Comparison of ENCODE assay signal across 1 cellular context in the genomic region with DNA sequence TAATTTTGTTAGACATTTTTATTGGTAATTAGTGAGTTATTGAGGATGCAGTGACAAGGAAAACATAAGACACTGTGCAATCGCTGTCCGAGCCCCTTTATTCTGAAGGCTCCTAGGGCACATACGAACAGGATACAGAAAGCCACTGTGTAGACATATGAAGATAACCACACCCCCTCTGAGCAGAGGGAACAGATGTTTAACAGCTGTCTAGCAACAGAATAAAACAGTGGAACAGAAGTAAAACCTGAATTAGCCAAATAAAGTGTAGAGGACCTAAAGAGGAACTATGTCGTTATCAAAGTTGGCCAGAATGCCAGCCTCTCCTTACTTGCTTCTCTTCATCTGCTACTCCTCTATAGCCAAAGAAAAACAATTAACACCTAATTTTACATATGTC.
TF ChIP-seq lines count a peak whose summit lies in the region.

No MANE protein-coding gene starts in this region.

TF ChIP-seq in K562, 482 proteins besides CTCF, POLR2A, EP300 and RAD21 (continued from another document and continues in another):
- TF ChIP-seq, protein P1, sequence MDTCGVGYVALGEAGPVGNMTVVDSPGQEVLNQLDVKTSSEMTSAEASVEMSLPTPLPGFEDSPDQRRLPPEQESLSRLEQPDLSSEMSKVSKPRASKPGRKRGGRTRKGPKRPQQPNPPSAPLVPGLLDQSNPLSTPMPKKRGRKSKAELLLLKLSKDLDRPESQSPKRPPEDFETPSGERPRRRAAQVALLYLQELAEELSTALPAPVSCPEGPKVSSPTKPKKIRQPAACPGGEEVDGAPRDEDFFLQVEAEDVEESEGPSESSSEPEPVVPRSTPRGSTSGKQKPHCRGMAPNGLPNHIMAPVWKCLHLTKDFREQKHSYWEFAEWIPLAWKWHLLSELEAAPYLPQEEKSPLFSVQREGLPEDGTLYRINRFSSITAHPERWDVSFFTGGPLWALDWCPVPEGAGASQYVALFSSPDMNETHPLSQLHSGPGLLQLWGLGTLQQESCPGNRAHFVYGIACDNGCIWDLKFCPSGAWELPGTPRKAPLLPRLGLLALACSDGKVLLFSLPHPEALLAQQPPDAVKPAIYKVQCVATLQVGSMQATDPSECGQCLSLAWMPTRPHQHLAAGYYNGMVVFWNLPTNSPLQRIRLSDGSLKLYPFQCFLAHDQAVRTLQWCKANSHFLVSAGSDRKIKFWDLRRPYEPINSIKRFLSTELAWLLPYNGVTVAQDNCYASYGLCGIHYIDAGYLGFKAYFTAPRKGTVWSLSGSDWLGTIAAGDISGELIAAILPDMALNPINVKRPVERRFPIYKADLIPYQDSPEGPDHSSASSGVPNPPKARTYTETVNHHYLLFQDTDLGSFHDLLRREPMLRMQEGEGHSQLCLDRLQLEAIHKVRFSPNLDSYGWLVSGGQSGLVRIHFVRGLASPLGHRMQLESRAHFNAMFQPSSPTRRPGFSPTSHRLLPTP (IDR thresholded peaks at IDR 0.05; ENCODE audit: borderline replicate concordance, extremely low read depth, insufficient read length): no peak
- TF ChIP-seq NFE2L1 (tag; IDR thresholded peaks at IDR 0.05; ENCODE audit: borderline replicate concordance, low read depth) (no peak), PHTF2 (CRISPR knock-in tag; IDR thresholded peaks at IDR 0.05) (no peak), ETV6 (IDR thresholded peaks at IDR 0.05; ENCODE audit: borderline replicate concordance in 1 of 2, low read depth in 2 of 2, low read length in 1 of 2) (no peak), ETV6 (CRISPR knock-in tag; IDR thresholded peaks at IDR 0.05; ENCODE audit: borderline replicate concordance) (no peak), TAF9B (IDR thresholded peaks at IDR 0.05; ENCODE audit: partially characterized antibody) (peak; percentile 75), HDAC1 (IDR thresholded peaks at IDR 0.05) (0 out of 4 replicates have a peak, but pooled peaks of 1 of the 2 experiments have one; percentile 46), BCOR (IDR thresholded peaks at IDR 0.05) (no peak), MIER1 (IDR thresholded peaks at IDR 0.05; ENCODE audit: low read depth) (no peak), SMARCC2 (IDR thresholded peaks at IDR 0.05; ENCODE audit: low read depth) (no peak), ZNF507 (tag; conservative IDR thresholded peaks at IDR 0.05) (no peak), ZZZ3 (IDR thresholded peaks at IDR 0.05) (no peak), HDAC8 (tag; IDR thresholded peaks at IDR 0.05) (no peak), ZNF316 (IDR thresholded peaks at IDR 0.05) (no peak), ZFP1 (CRISPR knock-in tag; IDR thresholded peaks at IDR 0.05) (no peak), ASH1L (IDR thresholded peaks at IDR 0.05; ENCODE audit: borderline replicate concordance, low read depth, partially characterized antibody) (no peak), ZNF311 (CRISPR knock-in tag; IDR thresholded peaks at IDR 0.05) (no peak), HMG20A (CRISPR knock-in tag; conservative IDR thresholded peaks at IDR 0.05) (no peak), ZNF668 (CRISPR knock-in tag; IDR thresholded peaks at IDR 0.05) (no peak), ZNF79 (CRISPR knock-in tag; IDR thresholded peaks at IDR 0.05; ENCODE audit: low read depth) (no peak), CEBPB (tag; IDR thresholded peaks at IDR 0.05) (no peak), TAL1 (IDR thresholded peaks at IDR 0.05) (peak; percentile 55; the same call in 1 of the 2 replicates), C11orf30 (IDR thresholded peaks at IDR 0.05; ENCODE audit: low read depth) (no peak), BRCA1 (IDR thresholded peaks at IDR 0.05) (no peak), BRCA1 (CRISPR knock-in tag; IDR thresholded peaks at IDR 0.05) (no peak), HCFC1 (IDR thresholded peaks at IDR 0.05; ENCODE audit: low read depth, low read length) (no peak), PCBP1 (IDR thresholded peaks at IDR 0.05; ENCODE audit: low read depth, low read length, poor library complexity, severe bottlenecking) (no peak), RBBP5 (IDR thresholded peaks at IDR 0.05; ENCODE audit: borderline replicate concordance, insufficient read depth, low read length, poor library complexity, severe bottlenecking) (no peak), BCL6 (CRISPR knock-in tag; IDR thresholded peaks at IDR 0.05) (no peak), ELF1 (tag; IDR thresholded peaks at IDR 0.05) (no peak), ZNF253 (CRISPR knock-in tag; conservative IDR thresholded peaks at IDR 0.05) (no peak), EP400 (IDR thresholded peaks at IDR 0.05) (no peak), JUNB (CRISPR knock-in tag; conservative IDR thresholded peaks at IDR 0.05) (no peak), SMARCE1 (IDR thresholded peaks at IDR 0.05) (no peak; the same call in 1 of the 2 replicates), MYNN (IDR thresholded peaks at IDR 0.05) (peak; percentile 74; the same call in 1 of the 2 replicates), MYNN (CRISPR knock-in tag; IDR thresholded peaks at IDR 0.05) (no peak), HLTF (IDR thresholded peaks at IDR 0.05) (no peak), SNIP1 (IDR thresholded peaks at IDR 0.05; ENCODE audit: low read depth) (no peak), RNF2 (IDR thresholded peaks at IDR 0.05) (no peak), STAT5A (IDR thresholded peaks at IDR 0.05; ENCODE audit: borderline replicate concordance, low read length) (0 out of 2 replicates have a peak, but pooled peaks have one; percentile 28), CSDE1 (IDR thresholded peaks at IDR 0.05) (0 out of 4 replicates have a peak, but pooled peaks of 1 of the 2 experiments have one; percentile 34), NR2C1 (IDR thresholded peaks at IDR 0.05) (no peak), NR2C1 (tag; IDR thresholded peaks at IDR 0.05) (no peak), TCF7L2 (IDR thresholded peaks at IDR 0.05; ENCODE audit: low read depth, low read length) (no peak)
- TF ChIP-seq, protein P2, sequence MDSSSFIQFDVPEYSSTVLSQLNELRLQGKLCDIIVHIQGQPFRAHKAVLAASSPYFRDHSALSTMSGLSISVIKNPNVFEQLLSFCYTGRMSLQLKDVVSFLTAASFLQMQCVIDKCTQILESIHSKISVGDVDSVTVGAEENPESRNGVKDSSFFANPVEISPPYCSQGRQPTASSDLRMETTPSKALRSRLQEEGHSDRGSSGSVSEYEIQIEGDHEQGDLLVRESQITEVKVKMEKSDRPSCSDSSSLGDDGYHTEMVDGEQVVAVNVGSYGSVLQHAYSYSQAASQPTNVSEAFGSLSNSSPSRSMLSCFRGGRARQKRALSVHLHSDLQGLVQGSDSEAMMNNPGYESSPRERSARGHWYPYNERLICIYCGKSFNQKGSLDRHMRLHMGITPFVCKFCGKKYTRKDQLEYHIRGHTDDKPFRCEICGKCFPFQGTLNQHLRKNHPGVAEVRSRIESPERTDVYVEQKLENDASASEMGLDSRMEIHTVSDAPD (CRISPR knock-in tag; IDR thresholded peaks at IDR 0.05): no peak
- TF ChIP-seq, protein P3, sequence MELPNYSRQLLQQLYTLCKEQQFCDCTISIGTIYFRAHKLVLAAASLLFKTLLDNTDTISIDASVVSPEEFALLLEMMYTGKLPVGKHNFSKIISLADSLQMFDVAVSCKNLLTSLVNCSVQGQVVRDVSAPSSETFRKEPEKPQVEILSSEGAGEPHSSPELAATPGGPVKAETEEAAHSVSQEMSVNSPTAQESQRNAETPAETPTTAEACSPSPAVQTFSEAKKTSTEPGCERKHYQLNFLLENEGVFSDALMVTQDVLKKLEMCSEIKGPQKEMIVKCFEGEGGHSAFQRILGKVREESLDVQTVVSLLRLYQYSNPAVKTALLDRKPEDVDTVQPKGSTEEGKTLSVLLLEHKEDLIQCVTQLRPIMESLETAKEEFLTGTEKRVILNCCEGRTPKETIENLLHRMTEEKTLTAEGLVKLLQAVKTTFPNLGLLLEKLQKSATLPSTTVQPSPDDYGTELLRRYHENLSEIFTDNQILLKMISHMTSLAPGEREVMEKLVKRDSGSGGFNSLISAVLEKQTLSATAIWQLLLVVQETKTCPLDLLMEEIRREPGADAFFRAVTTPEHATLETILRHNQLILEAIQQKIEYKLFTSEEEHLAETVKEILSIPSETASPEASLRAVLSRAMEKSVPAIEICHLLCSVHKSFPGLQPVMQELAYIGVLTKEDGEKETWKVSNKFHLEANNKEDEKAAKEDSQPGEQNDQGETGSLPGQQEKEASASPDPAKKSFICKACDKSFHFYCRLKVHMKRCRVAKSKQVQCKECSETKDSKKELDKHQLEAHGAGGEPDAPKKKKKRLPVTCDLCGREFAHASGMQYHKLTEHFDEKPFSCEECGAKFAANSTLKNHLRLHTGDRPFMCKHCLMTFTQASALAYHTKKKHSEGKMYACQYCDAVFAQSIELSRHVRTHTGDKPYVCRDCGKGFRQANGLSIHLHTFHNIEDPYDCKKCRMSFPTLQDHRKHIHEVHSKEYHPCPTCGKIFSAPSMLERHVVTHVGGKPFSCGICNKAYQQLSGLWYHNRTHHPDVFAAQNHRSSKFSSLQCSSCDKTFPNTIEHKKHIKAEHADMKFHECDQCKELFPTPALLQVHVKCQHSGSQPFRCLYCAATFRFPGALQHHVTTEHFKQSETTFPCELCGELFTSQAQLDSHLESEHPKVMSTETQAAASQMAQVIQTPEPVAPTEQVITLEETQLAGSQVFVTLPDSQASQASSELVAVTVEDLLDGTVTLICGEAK (IDR thresholded peaks at IDR 0.05): no peak
- TF ChIP-seq, protein P3 (CRISPR knock-in tag; IDR thresholded peaks at IDR 0.05): no peak
- TF ChIP-seq, protein P4, sequence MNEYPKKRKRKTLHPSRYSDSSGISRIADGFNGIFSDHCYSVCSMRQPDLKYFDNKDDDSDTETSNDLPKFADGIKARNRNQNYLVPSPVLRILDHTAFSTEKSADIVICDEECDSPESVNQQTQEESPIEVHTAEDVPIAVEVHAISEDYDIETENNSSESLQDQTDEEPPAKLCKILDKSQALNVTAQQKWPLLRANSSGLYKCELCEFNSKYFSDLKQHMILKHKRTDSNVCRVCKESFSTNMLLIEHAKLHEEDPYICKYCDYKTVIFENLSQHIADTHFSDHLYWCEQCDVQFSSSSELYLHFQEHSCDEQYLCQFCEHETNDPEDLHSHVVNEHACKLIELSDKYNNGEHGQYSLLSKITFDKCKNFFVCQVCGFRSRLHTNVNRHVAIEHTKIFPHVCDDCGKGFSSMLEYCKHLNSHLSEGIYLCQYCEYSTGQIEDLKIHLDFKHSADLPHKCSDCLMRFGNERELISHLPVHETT (CRISPR knock-in tag; conservative IDR thresholded peaks at IDR 0.05 in 1 of 2, IDR thresholded peaks at IDR 0.05 in 1 of 2): 0 out of 4 replicates have a peak, but pooled peaks of 1 of the 2 experiments have one; percentile 30
- TF ChIP-seq, protein P5, sequence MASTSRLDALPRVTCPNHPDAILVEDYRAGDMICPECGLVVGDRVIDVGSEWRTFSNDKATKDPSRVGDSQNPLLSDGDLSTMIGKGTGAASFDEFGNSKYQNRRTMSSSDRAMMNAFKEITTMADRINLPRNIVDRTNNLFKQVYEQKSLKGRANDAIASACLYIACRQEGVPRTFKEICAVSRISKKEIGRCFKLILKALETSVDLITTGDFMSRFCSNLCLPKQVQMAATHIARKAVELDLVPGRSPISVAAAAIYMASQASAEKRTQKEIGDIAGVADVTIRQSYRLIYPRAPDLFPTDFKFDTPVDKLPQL (IDR thresholded peaks at IDR 0.05; ENCODE audit: extremely low read depth, insufficient read length): no peak
- TF ChIP-seq, protein P6, sequence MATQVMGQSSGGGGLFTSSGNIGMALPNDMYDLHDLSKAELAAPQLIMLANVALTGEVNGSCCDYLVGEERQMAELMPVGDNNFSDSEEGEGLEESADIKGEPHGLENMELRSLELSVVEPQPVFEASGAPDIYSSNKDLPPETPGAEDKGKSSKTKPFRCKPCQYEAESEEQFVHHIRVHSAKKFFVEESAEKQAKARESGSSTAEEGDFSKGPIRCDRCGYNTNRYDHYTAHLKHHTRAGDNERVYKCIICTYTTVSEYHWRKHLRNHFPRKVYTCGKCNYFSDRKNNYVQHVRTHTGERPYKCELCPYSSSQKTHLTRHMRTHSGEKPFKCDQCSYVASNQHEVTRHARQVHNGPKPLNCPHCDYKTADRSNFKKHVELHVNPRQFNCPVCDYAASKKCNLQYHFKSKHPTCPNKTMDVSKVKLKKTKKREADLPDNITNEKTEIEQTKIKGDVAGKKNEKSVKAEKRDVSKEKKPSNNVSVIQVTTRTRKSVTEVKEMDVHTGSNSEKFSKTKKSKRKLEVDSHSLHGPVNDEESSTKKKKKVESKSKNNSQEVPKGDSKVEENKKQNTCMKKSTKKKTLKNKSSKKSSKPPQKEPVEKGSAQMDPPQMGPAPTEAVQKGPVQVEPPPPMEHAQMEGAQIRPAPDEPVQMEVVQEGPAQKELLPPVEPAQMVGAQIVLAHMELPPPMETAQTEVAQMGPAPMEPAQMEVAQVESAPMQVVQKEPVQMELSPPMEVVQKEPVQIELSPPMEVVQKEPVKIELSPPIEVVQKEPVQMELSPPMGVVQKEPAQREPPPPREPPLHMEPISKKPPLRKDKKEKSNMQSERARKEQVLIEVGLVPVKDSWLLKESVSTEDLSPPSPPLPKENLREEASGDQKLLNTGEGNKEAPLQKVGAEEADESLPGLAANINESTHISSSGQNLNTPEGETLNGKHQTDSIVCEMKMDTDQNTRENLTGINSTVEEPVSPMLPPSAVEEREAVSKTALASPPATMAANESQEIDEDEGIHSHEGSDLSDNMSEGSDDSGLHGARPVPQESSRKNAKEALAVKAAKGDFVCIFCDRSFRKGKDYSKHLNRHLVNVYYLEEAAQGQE (CRISPR knock-in tag; IDR thresholded peaks at IDR 0.05; ENCODE audit: low read depth): no peak
